ENCODE assay signal across 12 cellular contexts in the genomic region with DNA sequence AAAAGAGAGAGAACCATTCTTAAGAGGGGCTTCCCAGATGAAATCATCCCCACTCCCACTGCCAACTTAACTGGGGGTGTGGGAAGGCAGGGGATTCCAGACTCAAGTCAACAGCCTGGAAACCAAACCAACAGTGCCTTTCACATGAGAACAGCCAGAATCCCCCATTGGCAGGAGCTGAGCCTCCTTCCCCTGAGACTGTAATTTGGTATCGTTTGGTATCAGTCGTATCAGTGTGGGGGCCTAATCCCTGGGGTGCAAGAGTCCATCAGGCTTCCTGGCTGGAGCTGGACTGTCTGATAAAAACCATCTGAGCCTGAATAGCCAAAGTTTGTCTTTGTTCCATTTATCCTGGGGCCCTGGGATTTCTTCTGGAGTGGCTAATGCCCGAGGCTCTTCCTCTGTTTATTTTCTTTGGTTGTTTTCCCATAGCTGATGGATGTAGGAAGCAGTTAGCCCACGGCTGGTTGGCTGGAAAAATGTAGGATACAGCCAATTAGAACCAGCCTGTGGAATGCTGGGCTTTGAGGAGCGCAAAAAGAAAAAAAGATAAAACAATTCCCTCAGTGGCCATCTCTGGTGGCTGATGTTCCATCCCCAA.
DNase-seq lines count a peak whose midpoint lies in the region; ATAC-seq and TF ChIP-seq lines count a peak whose summit lies in the region.
"Had no signal": no experiment of that assay in that cellular context is flagged by ENCODE, and none has a peak within 500 bp of the region (broad histone marks: within the 10 kb centered on the region; RNA-seq: fewer than 3 reads in every experiment).

No MANE protein-coding gene starts in this region.

- TF ChIP-seq CTCF in HFFc6 (IDR thresholded peaks at IDR 0.05): no peak
- no peak for TF ChIP-seq CTCF in ascending aorta (IDR thresholded peaks at IDR 0.05)
- TF ChIP-seq CTCF in left ventricle myocardium inferior (IDR thresholded peaks at IDR 0.05; ENCODE audit: borderline replicate concordance): no peak
- TF ChIP-seq CTCF in tibial artery (IDR thresholded peaks at IDR 0.05): no peak
- no peak for TF ChIP-seq CTCF in dorsolateral prefrontal cortex (IDR thresholded peaks at IDR 0.05 in 54 of 56, conservative IDR thresholded peaks at IDR 0.05 in 2 of 56; ENCODE audit: low read depth in 1 of 56, partially characterized antibody in 56 of 56)

- H3K9me3 Mint-ChIP-seq in HFFc6: no peaks in the 10 kb centered on the region
- H3K9me3 Mint-ChIP-seq: activated CD8-positive, alpha-beta T cell treated with anti-CD3 and anti-CD28 coated beads for 36 hours had no signal

- no peaks in the 10 kb centered on the region for H3K9me3 ChIP-seq in ascending aorta
- H3K9me3 ChIP-seq in left ventricle myocardium inferior (replicated peaks): no peaks in the 10 kb centered on the region
- no peaks in the 10 kb centered on the region for H3K9me3 ChIP-seq in tibial artery
- H3K9me3 ChIP-seq: adrenal gland had no signal

- H3K4me1 Mint-ChIP-seq in HFFc6 (ENCODE audit: low read depth): peaks cover 96% of the 10 kb centered on the region

- DNase-seq in HFFc6: peak; percentile 95
- no peak for DNase-seq in ascending aorta (ENCODE audit: low spot score in 2 of 2)
- DNase-seq in left ventricle myocardium inferior: peak; percentile 56
- DNase-seq in tibial artery: no peak
- no peak for DNase-seq in dorsolateral prefrontal cortex
- DNase-seq in stimulated activated CD8-positive, alpha-beta memory T cell treated with anti-CD3 and anti-CD28 coated beads, Interleukin-4, amount 100 ng/mL, for 48 hours: no peak
- DNase-seq: activated CD8-positive, alpha-beta T cell treated with anti-CD3 and anti-CD28 coated beads for 36 hours; adrenal gland; NCI-H1105; nucleus accumbens had no signal

- peaks cover 0 to 6% of the 10 kb centered on the region in 2 donors for H3K4me1 ChIP-seq in ascending aorta
- peaks cover 32% of the 10 kb centered on the region for H3K4me1 ChIP-seq in left ventricle myocardium inferior
- H3K4me1 ChIP-seq in tibial artery: peaks cover 0 to 29% (median 14%) of the 10 kb centered on the region in 4 donors
- H3K4me1 ChIP-seq: adrenal gland had no signal

- H3K27ac ChIP-seq in ascending aorta: peak overlapping the region; percentile 27 to 48
- H3K27ac ChIP-seq in left ventricle myocardium inferior (replicated peaks): peak overlapping the region; percentile 62
- H3K27ac ChIP-seq in tibial artery: peak overlapping the region; percentile 58 to 68
- no peak overlapping the region for H3K27ac ChIP-seq in dorsolateral prefrontal cortex

- H3K4me3 Mint-ChIP-seq in HFFc6: peak overlapping the region; percentile 65
- H3K4me3 Mint-ChIP-seq: activated CD8-positive, alpha-beta T cell treated with anti-CD3 and anti-CD28 coated beads for 36 hours had no signal

- intact Hi-C loops in ascending aorta (cut with DNase I): no loop called here
- intact Hi-C loops in left ventricle myocardium inferior (cut with micrococcal nuclease): no loop called here
- intact Hi-C loops in tibial artery (cut with DNase I; ENCODE audit: low total_unique reads): no loop called here
- intact Hi-C loops in dorsolateral prefrontal cortex (cut with DNase I): no loop called here

- H3K27me3 ChIP-seq in ascending aorta: no peaks in the 10 kb centered on the region
- H3K27me3 ChIP-seq in left ventricle myocardium inferior (ENCODE audit: low read depth): no peaks in the 10 kb centered on the region
- no peaks in the 10 kb centered on the region for H3K27me3 ChIP-seq in tibial artery
- H3K27me3 ChIP-seq in dorsolateral prefrontal cortex: no peaks in the 10 kb centered on the region
- H3K27me3 ChIP-seq: adrenal gland had no signal

- H3K4me3 ChIP-seq in ascending aorta (no peak overlapping the region), left ventricle myocardium inferior (no peak overlapping the region), tibial artery (no peak overlapping the region), dorsolateral prefrontal cortex (no peak overlapping the region)
- H3K4me3 ChIP-seq: adrenal gland had no signal

- no peaks in the 10 kb centered on the region for H3K36me3 ChIP-seq in ascending aorta
- no peaks in the 10 kb centered on the region for H3K36me3 ChIP-seq in left ventricle myocardium inferior
- no peaks in the 10 kb centered on the region for H3K36me3 ChIP-seq in tibial artery
- H3K36me3 ChIP-seq: adrenal gland had no signal

- ATAC-seq in HG03439 (IDR thresholded peaks at IDR 0.05; ENCODE audit: unreplicated experiment) (no peak), GM19023 (IDR thresholded peaks at IDR 0.05; ENCODE audit: unreplicated experiment) (no peak)
- ATAC-seq: activated CD8-positive, alpha-beta T cell treated with anti-CD3 and anti-CD28 coated beads for 36 hours had no signal

- H3K36me3 Mint-ChIP-seq in HFFc6 (ENCODE audit: low read depth): peaks cover 10% of the 10 kb centered on the region

- peak overlapping the region; percentile 79 for H3K27ac Mint-ChIP-seq in HFFc6
- H3K27ac Mint-ChIP-seq: activated CD8-positive, alpha-beta T cell treated with anti-CD3 and anti-CD28 coated beads for 36 hours had no signal

- H3K27me3 Mint-ChIP-seq in HFFc6 (ENCODE audit: insufficient read depth): no peaks in the 10 kb centered on the region; the same call in 1 of the 2 replicates

Comparison
In these comparisons a context has a peak if more than half of its experiments do, and no peak if none do; other contexts are left out.
1. DNase-seq: peak in HFFc6 (single experiment) and left ventricle myocardium inferior (single experiment); none in ascending aorta (0 of 2), tibial artery (0 of 2), dorsolateral prefrontal cortex (0 of 10) and stimulated activated CD8-positive, alpha-beta memory T cell treated with anti-CD3 and anti-CD28 coated beads, Interleukin-4, amount 100 ng/mL, for 48 hours (single experiment).
2. H3K27ac ChIP-seq: peak in ascending aorta (2 of 2), left ventricle myocardium inferior (single experiment) and tibial artery (2 of 2); none in dorsolateral prefrontal cortex (0 of 59).